ENCODE assay signal across 15 cellular contexts in genomic region chr2:1672738-1673137, GRCh38.
DNase-seq lines count a peak whose midpoint lies in the region; ATAC-seq and TF ChIP-seq lines count a peak whose summit lies in the region.
"Had no signal": no experiment of that assay in that cellular context is flagged by ENCODE, and none has a peak within 500 bp of the region (broad histone marks: within the 10 kb centered on the region; RNA-seq: fewer than 3 reads in every experiment).

No MANE protein-coding gene starts in this region.

- peaks cover 3% of the 10 kb centered on the region for H3K9me3 Mint-ChIP-seq in stimulated activated memory B cell treated with anti-CD40 and anti-IgM and Interleukin-4, amounts not matched to agents 10 μg/mL and 1 μg/mL and 100 μg/mL, for 72 hours
- no peaks in the 10 kb centered on the region for H3K9me3 Mint-ChIP-seq in neural progenitor cell
- H3K9me3 Mint-ChIP-seq: CD4-positive, CD25-positive, alpha-beta regulatory T cell had no signal

- H3K27me3 ChIP-seq in MM.1S (replicated peaks; ENCODE audit: insufficient read depth, low read length) (no peaks in the 10 kb centered on the region), neural progenitor cell (no peaks in the 10 kb centered on the region)
- H3K27me3 ChIP-seq: BE2C had no signal

- H2AFZ ChIP-seq in MM.1S (ENCODE audit: low read length) (no peak overlapping the region), neural progenitor cell (replicated peaks) (no peak overlapping the region)

- no peak overlapping the region for H3K4me3 Mint-ChIP-seq in stimulated activated memory B cell treated with anti-CD40 and anti-IgM and Interleukin-4, amounts not matched to agents 10 μg/mL and 1 μg/mL and 100 μg/mL, for 72 hours
- no peak overlapping the region for H3K4me3 Mint-ChIP-seq in neural progenitor cell
- H3K4me3 Mint-ChIP-seq: CD4-positive, CD25-positive, alpha-beta regulatory T cell; CD8-positive, alpha-beta memory T cell had no signal

- H3F3A ChIP-seq in MM.1S (ENCODE audit: insufficient read depth, low read length) (no peaks in the 10 kb centered on the region), neural progenitor cell (ENCODE audit: low read depth) (no peaks in the 10 kb centered on the region)

- H3K9me2 ChIP-seq in MM.1S (replicated peaks; ENCODE audit: insufficient read depth, low read length), result no peaks in the 10 kb centered on the region

- peak; percentile 38 for DNase-seq in MM.1S
- DNase-seq in RPMI8226, result peak; percentile 26
- peak; percentile 15 for DNase-seq in left lobe of liver (ENCODE audit: low spot score)
- no peak for DNase-seq in neural progenitor cell (ENCODE audit: low spot score)
- DNase-seq in SIG-M5 treated with dmso at 0.1 percent for 504 hours (lab: John Stamatoyannopoulos, UW; ENCODE audit: unreplicated experiment), result no peak
- DNase-seq: BE2C; C1 segment of cervical spinal cord; CD4-positive, CD25-positive, alpha-beta regulatory T cell; CD8-positive, alpha-beta memory T cell; COR-L47; GOT3; H7 had no signal

- H3K9ac ChIP-seq in MM.1S (ENCODE audit: low read length) (no peak overlapping the region), neural progenitor cell (no peak overlapping the region)

- peak overlapping the region; percentile 30; the same call in 1 of the 2 replicates for H3K27ac ChIP-seq in MM.1S (ENCODE audit: low read length)
- H3K27ac ChIP-seq in neural progenitor cell, result no peak overlapping the region
- H3K27ac ChIP-seq: HL-60 had no signal

- H3K36me3 Mint-ChIP-seq in stimulated activated memory B cell treated with anti-CD40 and anti-IgM and Interleukin-4, amounts not matched to agents 10 μg/mL and 1 μg/mL and 100 μg/mL, for 72 hours, result no peaks in the 10 kb centered on the region
- H3K36me3 Mint-ChIP-seq in neural progenitor cell, result peaks cover 28% of the 10 kb centered on the region
- H3K36me3 Mint-ChIP-seq: CD4-positive, CD25-positive, alpha-beta regulatory T cell; CD8-positive, alpha-beta memory T cell had no signal

- no peak overlapping the region for H3K27ac Mint-ChIP-seq in stimulated activated memory B cell treated with anti-CD40 and anti-IgM and Interleukin-4, amounts not matched to agents 10 μg/mL and 1 μg/mL and 100 μg/mL, for 72 hours
- H3K27ac Mint-ChIP-seq in neural progenitor cell, result no peak overlapping the region
- H3K27ac Mint-ChIP-seq: CD4-positive, CD25-positive, alpha-beta regulatory T cell had no signal

- H3K79me2 ChIP-seq in MM.1S (ENCODE audit: low read length) (no peaks in the 10 kb centered on the region), neural progenitor cell (ENCODE audit: low read depth) (no peaks in the 10 kb centered on the region)

- H3K4me2 ChIP-seq in MM.1S (ENCODE audit: low read depth, low read length) (no peak overlapping the region), neural progenitor cell (no peak overlapping the region)

- TF ChIP-seq CTCF in MM.1S (IDR thresholded peaks at IDR 0.05; ENCODE audit: low read length), result no peak
- no peak for TF ChIP-seq CTCF in neural progenitor cell (IDR thresholded peaks at IDR 0.05)

- no peaks in the 10 kb centered on the region for H3K27me3 Mint-ChIP-seq in stimulated activated memory B cell treated with anti-CD40 and anti-IgM and Interleukin-4, amounts not matched to agents 10 μg/mL and 1 μg/mL and 100 μg/mL, for 72 hours
- H3K27me3 Mint-ChIP-seq in neural progenitor cell (ENCODE audit: insufficient read depth, low read depth), result peaks cover 2% of the 10 kb centered on the region
- H3K27me3 Mint-ChIP-seq: CD8-positive, alpha-beta memory T cell had no signal

- H3K9me3 ChIP-seq in MM.1S (replicated peaks; ENCODE audit: insufficient read depth, low read length) (no peaks in the 10 kb centered on the region), neural progenitor cell (ENCODE audit: low read depth) (no peaks in the 10 kb centered on the region)
- H3K9me3 ChIP-seq: BE2C had no signal

- ATAC-seq in left lobe of liver, result no peak
- ATAC-seq in stimulated activated memory B cell treated with anti-CD40 and anti-IgM and Interleukin-4, amounts not matched to agents 10 μg/mL and 1 μg/mL and 100 μg/mL, for 72 hours, result peak; percentile 5
- no peak for ATAC-seq in GM21367 (IDR thresholded peaks at IDR 0.05; ENCODE audit: unreplicated experiment)

- H4K20me1 ChIP-seq in MM.1S (ENCODE audit: insufficient read depth, low read length), result no peaks in the 10 kb centered on the region
- peaks cover 12% of the 10 kb centered on the region for H4K20me1 ChIP-seq in neural progenitor cell (ENCODE audit: low read depth)

- H3K36me3 ChIP-seq in MM.1S (replicated peaks; ENCODE audit: insufficient read depth, low read length), result no peaks in the 10 kb centered on the region
- H3K36me3 ChIP-seq in neural progenitor cell, result peaks cover 10% of the 10 kb centered on the region
- H3K36me3 ChIP-seq: BE2C had no signal

- no peak overlapping the region for H3K4me3 ChIP-seq in MM.1S (ENCODE audit: low read length)
- no peak overlapping the region for H3K4me3 ChIP-seq in neural progenitor cell

- no peaks in the 10 kb centered on the region for H3K4me1 Mint-ChIP-seq in stimulated activated memory B cell treated with anti-CD40 and anti-IgM and Interleukin-4, amounts not matched to agents 10 μg/mL and 1 μg/mL and 100 μg/mL, for 72 hours
- peaks cover 4% of the 10 kb centered on the region for H3K4me1 Mint-ChIP-seq in neural progenitor cell
- H3K4me1 Mint-ChIP-seq: CD4-positive, CD25-positive, alpha-beta regulatory T cell; CD8-positive, alpha-beta memory T cell had no signal

- H3K4me1 ChIP-seq in MM.1S (ENCODE audit: low read length) (no peaks in the 10 kb centered on the region), neural progenitor cell (no peaks in the 10 kb centered on the region)
- H3K4me1 ChIP-seq: BE2C had no signal

Comparison
In these comparisons a context has a peak if more than half of its experiments do, and no peak if none do; other contexts are left out.
1. DNase-seq: peak in MM.1S (single experiment), RPMI8226 (single experiment) and left lobe of liver (single experiment); none in neural progenitor cell (single experiment) and SIG-M5 treated with dmso at 0.1 percent for 504 hours (single experiment).